In genomic region chr9:13942695-13943094, GRCh38 we compare ENCODE assay signal across 10 cellular contexts.
DNase-seq lines count a peak whose midpoint lies in the region; FAIRE-seq and TF ChIP-seq lines count a peak whose summit lies in the region.
"Had no signal": no experiment of that assay in that cellular context is flagged by ENCODE, and none has a peak within 500 bp of the region (broad histone marks: within the 10 kb centered on the region; RNA-seq: fewer than 3 reads in every experiment).

No MANE protein-coding gene starts in this region.

- no peak overlapping the region for H3K4me3 ChIP-seq in foreskin fibroblast (ENCODE audit: low read depth in 1 of 2, low read length in 2 of 2)
- H3K4me3 ChIP-seq in Caco-2 (ENCODE audit: low read depth, low read length) = no peak overlapping the region

- intact Hi-C loops in Caco-2 (cut with micrococcal nuclease; ENCODE audit: unreplicated experiment) = no loop called here

- CTCF ChIA-PET in Caco-2 (lab: Charles Lee) = no interaction called here

- no peaks in the 10 kb centered on the region for H3K27me3 ChIP-seq in Caco-2 (replicated peaks; ENCODE audit: control insufficient read depth, insufficient read depth, low read length)

- no peak overlapping the region for H3K27ac Mint-ChIP-seq in Caco-2 (ENCODE audit: unreplicated experiment)
- H3K27ac Mint-ChIP-seq: CD4-positive, CD25-positive, alpha-beta regulatory T cell had no signal

- no peaks in the 10 kb centered on the region for H3K36me3 Mint-ChIP-seq in Caco-2 (ENCODE audit: insufficient read depth, unreplicated experiment)
- H3K36me3 Mint-ChIP-seq: CD4-positive, CD25-positive, alpha-beta regulatory T cell had no signal

- TF ChIP-seq CTCF in foreskin fibroblast (IDR thresholded peaks at IDR 0.05; ENCODE audit: low read depth, low read length) (no peak), Caco-2 (IDR thresholded peaks at IDR 0.05; ENCODE audit: insufficient read depth in 1 of 2, low read depth in 1 of 2, low read length in 1 of 2, severe bottlenecking in 1 of 2, unreplicated experiment in 1 of 2) (no peak)

- BruUV-seq in Caco-2 (replicated peaks; lab: Mats Ljungman, UMichigan) = no TSS peak

- H3K27me3 Mint-ChIP-seq in Caco-2 (ENCODE audit: insufficient read depth, unreplicated experiment) = peaks cover 3% of the 10 kb centered on the region

- H3K9me3 Mint-ChIP-seq in Caco-2 (ENCODE audit: unreplicated experiment) = no peaks in the 10 kb centered on the region

- H3K4me3 Mint-ChIP-seq in Caco-2 (ENCODE audit: unreplicated experiment) = no peak overlapping the region
- H3K4me3 Mint-ChIP-seq: CD4-positive, CD25-positive, alpha-beta regulatory T cell had no signal

- H3K4me1 Mint-ChIP-seq in Caco-2 (ENCODE audit: low read depth, unreplicated experiment) = no peaks in the 10 kb centered on the region
- H3K4me1 Mint-ChIP-seq: CD4-positive, CD25-positive, alpha-beta regulatory T cell had no signal

- H3K4me1 ChIP-seq in Caco-2 = no peaks in the 10 kb centered on the region

- FAIRE-seq in frontal cortex (lab: Jason Lieb, UNC) = no peak

- peak; percentile 5 to 8 for DNase-seq in activated CD4-positive, alpha-beta T cell treated with anti-CD3 and anti-CD28 coated beads, Interleukin-2, amount 50 U/mL, for 48 hours
- DNase-seq in activated CD4-positive, alpha-beta T cell treated with anti-CD3 and anti-CD28 coated beads for 1 hour = no peak
- peak; percentile 98 for DNase-seq in NCI-H226
- peak; percentile 92 to 95 for DNase-seq in foreskin fibroblast
- peak; percentile 0 to 2 for DNase-seq in stimulated activated CD4-positive, alpha-beta T cell treated with anti-CD3 and anti-CD28 coated beads, Interleukin-4, amount 100 ng/mL, for 48 hours (ENCODE audit: low read depth in 2 of 2)
- no peak for DNase-seq in frontal cortex (ENCODE audit: low spot score in 2 of 2)
- DNase-seq in activated gamma-delta T cell treated with Interleukin-2 at 50 U/mL for 16 hours = no peak
- no peak for DNase-seq in Caco-2
- DNase-seq: CD4-positive, CD25-positive, alpha-beta regulatory T cell; NCI-H1417 treated with DMSO at 0.1 percent for 48 hours had no signal

- no peaks in the 10 kb centered on the region for H3K9me3 ChIP-seq in Caco-2

- POLR2A ChIA-PET in Caco-2 (lab: Charles Lee) = no interaction called here

- no peaks in the 10 kb centered on the region for H3K36me3 ChIP-seq in Caco-2 (ENCODE audit: control insufficient read depth, insufficient read depth, low read length)

Comparison
In these comparisons a context has a peak if more than half of its experiments do, and no peak if none do; other contexts are left out.
1. DNase-seq: peak in activated CD4-positive, alpha-beta T cell treated with anti-CD3 and anti-CD28 coated beads, Interleukin-2, amount 50 U/mL, for 48 hours (2 of 2), NCI-H226 (single experiment), foreskin fibroblast (2 of 2) and stimulated activated CD4-positive, alpha-beta T cell treated with anti-CD3 and anti-CD28 coated beads, Interleukin-4, amount 100 ng/mL, for 48 hours (2 of 2); none in activated CD4-positive, alpha-beta T cell treated with anti-CD3 and anti-CD28 coated beads for 1 hour (single experiment), frontal cortex (0 of 2), activated gamma-delta T cell treated with Interleukin-2 at 50 U/mL for 16 hours (single experiment) and Caco-2 (0 of 2).